In genomic region chr1:42756956-42757891, GRCh38 we compare ENCODE assay signal across 7 cellular contexts. TPM values are rescaled to one million over a fixed set of nuclear protein-coding genes. Genes with fewer than 3 reads are reported as not detected.
DNase-seq lines count a peak whose midpoint lies in the region; ATAC-seq, FAIRE-seq and TF ChIP-seq lines count a peak whose summit lies in the region.

No MANE protein-coding gene starts in this region.

- H3K4me1 ChIP-seq in Peyer's patch = peaks cover 0 to 6% (median 0%) of the 10 kb centered on the region in 4 donors
- H3K4me1 ChIP-seq in H1 (replicated peaks in 1 of 4; ENCODE audit: control insufficient read depth in 3 of 4, insufficient read depth in 4 of 4, low read length in 3 of 4) = no peaks in the 10 kb centered on the region

- H3K27me3 Mint-ChIP-seq in naive B cell = no peaks in the 10 kb centered on the region

- H4K91ac ChIP-seq in H1 (replicated peaks; ENCODE audit: insufficient read length, low read length) = no peak overlapping the region

- H2BK15ac ChIP-seq in H1 (ENCODE audit: low read length) = no peak overlapping the region

- peaks cover 39 to 43% of the 10 kb centered on the region in 2 donors for H3K36me3 Mint-ChIP-seq in naive B cell

- H2BK20ac ChIP-seq in H1 (ENCODE audit: low read length) = no peak overlapping the region

- no peak overlapping the region for H3K4me2 ChIP-seq in H1 (ENCODE audit: insufficient read depth in 1 of 2, low read depth in 2 of 2, low read length in 2 of 2)

- H3K9ac ChIP-seq in H1 (replicated peaks in 1 of 4; ENCODE audit: extremely low read depth in 1 of 4, low read depth in 3 of 4, low read length in 3 of 4) = no peak overlapping the region

- no peaks in the 10 kb centered on the region for H3K9me3 Mint-ChIP-seq in naive B cell

- no peak for TF ChIP-seq EP300 in H1 (IDR thresholded peaks at IDR 0.05; ENCODE audit: borderline replicate concordance in 1 of 2, low read depth in 2 of 2, low read length in 2 of 2)

- no peaks in the 10 kb centered on the region for H3K23me2 ChIP-seq in H1 (ENCODE audit: low read depth, low read length)

- no peak overlapping the region for H4K8ac ChIP-seq in H1 (ENCODE audit: extremely low read depth, insufficient read depth, low read length)

- no peak overlapping the region for H2AFZ ChIP-seq in H1 (ENCODE audit: low read length)

- no peak overlapping the region for H3K14ac ChIP-seq in H1 (ENCODE audit: insufficient read length)

- peak overlapping the region; percentile 27; the same call in 1 of the 2 replicates for H3K18ac ChIP-seq in H1 (ENCODE audit: extremely low read depth, low read length)

- no peak overlapping the region for H2BK5ac ChIP-seq in H1 (ENCODE audit: low read depth, low read length)

- H2BK120ac ChIP-seq in H1 (replicated peaks; ENCODE audit: low read depth, low read length) = no peak overlapping the region

- peak; percentile 26 to 80 (median 69) for TF ChIP-seq CTCF in Peyer's patch (IDR thresholded peaks at IDR 0.05)
- TF ChIP-seq CTCF in H1 (IDR thresholded peaks at IDR 0.05; ENCODE audit: control extremely low read depth in 1 of 3, insufficient read depth in 1 of 3, low read depth in 1 of 3, low read length in 3 of 3) = peak; percentile 34 to 75 (median 57)

- POLR2A ChIA-PET in H1 (lab: Charles Lee; ENCODE audit: partially characterized antibody) = interaction anchor here (0.5 to 1.4 kb wide), 3 partner anchors 9 to 1984 kb away, joined by 3 to 8 read pairs (median 3); no protein-coding TSS in a partner anchor

- H3K23ac ChIP-seq in H1 (ENCODE audit: insufficient read length) = no peak overlapping the region

- H3K27ac ChIP-seq in Peyer's patch = no peak overlapping the region
- H3K27ac ChIP-seq in H1 (ENCODE audit: low read depth, low read length) = no peak overlapping the region

- H2AK5ac ChIP-seq in H1 (ENCODE audit: low read depth, low read length) = no peak overlapping the region

- peak overlapping the region in 5 of 6 donors; percentile 32 to 90 (median 86) for H3K27ac Mint-ChIP-seq in naive B cell

- TF ChIP-seq POLR2A in Peyer's patch (IDR thresholded peaks at IDR 0.05) (no peak), H1 (IDR thresholded peaks at IDR 0.05; ENCODE audit: control extremely low read depth in 1 of 2, low read depth in 2 of 2, low read length in 2 of 2) (no peak)

- peak overlapping the region in 1 of 8 donors; percentile 45 for H3K4me3 Mint-ChIP-seq in naive B cell

- H4K20me1 ChIP-seq in H1 (replicated peaks in 1 of 2; ENCODE audit: control insufficient read depth in 1 of 2, insufficient read depth in 2 of 2, low read length in 2 of 2) = no peaks in the 10 kb centered on the region

- H3K27me3 ChIP-seq in Peyer's patch (no peaks in the 10 kb centered on the region), H1 (replicated peaks in 1 of 4; ENCODE audit: control insufficient read depth in 3 of 4, extremely low read depth in 1 of 4, insufficient read depth in 3 of 4, low read length in 3 of 4) (no peaks in the 10 kb centered on the region)

- CTCF ChIA-PET in H1 (lab: Charles Lee; ENCODE audit: partially characterized antibody) = interaction anchor here (0.6 to 6.8 kb wide), 24 partner anchors 9 to 584 kb away, joined by 3 to 77 read pairs (median 4); partner anchors contain the start of genes C1orf50, CLDN19 and P3H1

- peaks cover 11 to 32% (median 21%) of the 10 kb centered on the region in 3 donors for H3K4me1 Mint-ChIP-seq in naive B cell

- FAIRE-seq in H1 (lab: Jason Lieb, UNC) = peak; percentile 84

- no peak overlapping the region for H4K5ac ChIP-seq in H1 (ENCODE audit: insufficient read length, low read depth, low read length)

- H3K36me3 ChIP-seq in Peyer's patch = peaks cover 0 to 73% (median 0%) of the 10 kb centered on the region in 3 donors
- peaks cover 13 to 60% (median 44%) of the 10 kb centered on the region in 4 experiments for H3K36me3 ChIP-seq in H1 (ENCODE audit: control insufficient read depth in 2 of 4, insufficient read depth in 4 of 4, low read length in 3 of 4)

- no peaks in the 10 kb centered on the region for H3K79me2 ChIP-seq in H1 (ENCODE audit: control insufficient read depth in 1 of 2, insufficient read depth in 2 of 2, low read length in 2 of 2)

- DNase-seq in ELR (ENCODE audit: low read depth) = peak; percentile 80
- DNase-seq in Kasumi-1 (lab: John Stamatoyannopoulos, UW) = peak; percentile 74 to 78
- DNase-seq in Peyer's patch = no peak
- no peak for DNase-seq in H1 (ENCODE audit: low read depth in 1 of 2, low spot score in 2 of 2)
- no peak for DNase-seq in naive B cell
- DNase-seq in activated effector memory CD4-positive, alpha-beta T cell treated with anti-CD3 and anti-CD28 coated beads, Interleukin-2, amount 50 U/mL, for 16 hours = no peak

- H3K4me3 ChIP-seq in Peyer's patch (no peak overlapping the region), H1 (ENCODE audit: extremely low read depth in 1 of 4, insufficient read depth in 2 of 4, low read depth in 3 of 4, low read length in 4 of 4) (no peak overlapping the region)

- no peak overlapping the region for H3K4ac ChIP-seq in H1 (replicated peaks; ENCODE audit: insufficient read length, low read depth, low read length)

- 85% methylated on average over 17 of the region's 17 CpGs; no CpG with 5 or more reads in 1 of the 2 experiments for WGBS in H1 (ENCODE audit: extremely low coverage in 1 of 2, insufficient coverage in 1 of 2, insufficient read length in 1 of 2, insufficient replicate concordance in 2 of 2, low coverage in 1 of 2, low lambda C conversion rate in 2 of 2, missing lambda C conversion rate in 1 of 2), 2 experiments

- no peaks in the 10 kb centered on the region for H3K79me1 ChIP-seq in H1 (ENCODE audit: low read depth, low read length)

- no peak overlapping the region for H2BK12ac ChIP-seq in H1 (ENCODE audit: low read depth, low read length)

- no peaks in the 10 kb centered on the region for H3K9me3 ChIP-seq in Peyer's patch
- H3K9me3 ChIP-seq in H1 (ENCODE audit: insufficient read depth in 2 of 2, low read depth in 1 of 2, low read length in 1 of 2) = peaks cover 0 to 2% of the 10 kb centered on the region in 2 experiments; a peak in 2 of 4 replicates

- peak in 1 of 2 donors; percentile 51 for ATAC-seq in naive B cell (ENCODE audit: low read depth in 2 of 2)
- no peak for ATAC-seq in GM18909 (IDR thresholded peaks at IDR 0.05; ENCODE audit: poor library complexity, unreplicated experiment)

- H3K56ac ChIP-seq in H1 (replicated peaks; ENCODE audit: insufficient read length, low read depth, low read length) = no peak overlapping the region

- peak; percentile 51 to 61 for TF ChIP-seq RAD21 in H1 (IDR thresholded peaks at IDR 0.05 in 1 of 2, conservative IDR thresholded peaks at IDR 0.05 in 1 of 2; ENCODE audit: low read depth in 2 of 2, low read length in 2 of 2)

RNA-seq across cellular contexts. Expression of gene P3H1, which starts 9.6 kb away (rescaled TPM):
- 100 to 1,000 TPM in 1 of 4 donors, 10 to 100 TPM in 3; 19.4 to 151 (median 27.9) TPM for total RNA-seq in Peyer's patch
- 58.4 and 60.4 TPM in 2 replicates for total RNA-seq in H1 (2021; fragmentation: NEBNext Ultra II Directional; extraction: Animal tissue kit (Norgen Biotek cat#: 25700))
- polyA plus RNA-seq in H1 (2011; rRNA removed) (87.5 and 90.7 TPM in 2 replicates), naive B cell (ENCODE audit: low read depth in 6 of 6) (10 to 100 TPM in 1 of 6 donors, 1 to 10 TPM in 5; 6.1 to 13.4 (median 7.0) TPM)
- polyA plus RNA-seq in H1 (2011; cell fraction: cytosol; rRNA removed) = 70.9 TPM
- 228 TPM for polyA plus RNA-seq in H1 (2011; cell fraction: nucleus; rRNA removed)
- polyA plus RNA-seq in H1 (2012, experiment 1 of 2) = 35.4 to 52.4 TPM (median 51.1 TPM) in 4 replicates
- 37.1 TPM for polyA plus RNA-seq in H1 (2012, experiment 2 of 2)
- 108 TPM for polyA plus RNA-seq in H1 (2013, experiment 1 of 2)
- 90.7 TPM for polyA plus RNA-seq in H1 (2013, experiment 2 of 2)
- 56.4 and 57.1 TPM in 2 replicates for polyA minus RNA-seq in H1 (2011; rRNA and poly(A)+ RNA removed)
- 30.7 TPM for polyA minus RNA-seq in H1 (2011; cell fraction: cytosol; rRNA and poly(A)+ RNA removed)
- polyA minus RNA-seq in H1 (2011; cell fraction: nucleus; rRNA and poly(A)+ RNA removed) = 51.6 TPM

RNA-seq across cellular contexts. Expression of gene C1orf50, which starts 9.8 kb away (rescaled TPM):
- total RNA-seq in Peyer's patch = 10 to 100 TPM in 1 of 4 donors, 1 to 10 TPM in 3; 1.7 to 11.6 (median 4.4) TPM
- 6.9 and 7.1 TPM in 2 replicates for total RNA-seq in H1 (2021; fragmentation: NEBNext Ultra II Directional; extraction: Animal tissue kit (Norgen Biotek cat#: 25700))
- polyA plus RNA-seq in H1 (2011; rRNA removed) (2.1 and 3.2 TPM in 2 replicates), naive B cell (ENCODE audit: low read depth in 6 of 6) (1 to 10 TPM; 2.3 to 6.6 (median 4.3) TPM)
- polyA plus RNA-seq in H1 (2011; cell fraction: cytosol; rRNA removed) = 4.0 TPM
- 1.5 TPM for polyA plus RNA-seq in H1 (2011; cell fraction: nucleus; rRNA removed)
- 2.5 to 6.3 TPM (median 3.1 TPM) in 4 replicates for polyA plus RNA-seq in H1 (2012, experiment 1 of 2)
- polyA plus RNA-seq in H1 (2012, experiment 2 of 2) = 0.60 TPM
- polyA plus RNA-seq in H1 (2013, experiment 1 of 2) = 2.6 TPM
- polyA plus RNA-seq in H1 (2013, experiment 2 of 2) = 2.3 TPM
- polyA minus RNA-seq in H1 (2011; rRNA and poly(A)+ RNA removed) = 2.2 and 3.3 TPM in 2 replicates
- polyA minus RNA-seq in H1 (2011; cell fraction: cytosol; rRNA and poly(A)+ RNA removed) = 2.5 TPM
- polyA minus RNA-seq in H1 (2011; cell fraction: nucleus; rRNA and poly(A)+ RNA removed) = 3.0 TPM

RNA-seq across cellular contexts. Expression of gene CLDN19, which starts 17.2 kb away (rescaled TPM):
- not detected for total RNA-seq in Peyer's patch
- total RNA-seq in H1 (2021; fragmentation: NEBNext Ultra II Directional; extraction: Animal tissue kit (Norgen Biotek cat#: 25700)) = 9.7 and 12.1 TPM in 2 replicates
- polyA plus RNA-seq in H1 (2011; rRNA removed) = 17.2 and 27.8 TPM in 2 replicates
- 19.5 TPM for polyA plus RNA-seq in H1 (2011; cell fraction: cytosol; rRNA removed)
- 22.5 TPM for polyA plus RNA-seq in H1 (2011; cell fraction: nucleus; rRNA removed)
- polyA plus RNA-seq in H1 (2012, experiment 1 of 2) = 8.1 to 15.1 TPM (median 13.1 TPM) in 4 replicates
- 11.9 TPM for polyA plus RNA-seq in H1 (2012, experiment 2 of 2)
- polyA plus RNA-seq in H1 (2013, experiment 1 of 2) = 10.3 TPM
- polyA plus RNA-seq in H1 (2013, experiment 2 of 2) = 11.9 TPM
- polyA minus RNA-seq in H1 (2011; rRNA and poly(A)+ RNA removed) = 11.2 and 12.8 TPM in 2 replicates
- 9.9 TPM for polyA minus RNA-seq in H1 (2011; cell fraction: cytosol; rRNA and poly(A)+ RNA removed)
- 10.9 TPM for polyA minus RNA-seq in H1 (2011; cell fraction: nucleus; rRNA and poly(A)+ RNA removed)
- under 1 TPM in 1 of 6 donors, not detected in 5; 0.11 TPM for polyA plus RNA-seq in naive B cell (ENCODE audit: low read depth in 6 of 6)

RNA-seq across cellular contexts. Expression of gene TMEM269, which starts 27.6 kb away (rescaled TPM):
- total RNA-seq in Peyer's patch = not detected
- total RNA-seq in H1 (2021; fragmentation: NEBNext Ultra II Directional; extraction: Animal tissue kit (Norgen Biotek cat#: 25700)) = 0.35 and 0.61 TPM in 2 replicates
- polyA plus RNA-seq in H1 (2011; rRNA removed) = 0.14 TPM in 2 replicates
- polyA plus RNA-seq in H1 (2011; cell fraction: cytosol; rRNA removed) = 0.19 TPM
- 0.29 TPM for polyA plus RNA-seq in H1 (2011; cell fraction: nucleus; rRNA removed)
- polyA plus RNA-seq in H1 (2012, experiment 1 of 2) = 0.10 to 0.39 TPM (median 0.20 TPM) in 4 replicates
- polyA plus RNA-seq in H1 (2012, experiment 2 of 2) = 0.08 TPM
- polyA plus RNA-seq in H1 (2013, experiment 1 of 2) = 0.12 TPM
- 0.13 TPM for polyA plus RNA-seq in H1 (2013, experiment 2 of 2)
- polyA minus RNA-seq in H1 (2011; rRNA and poly(A)+ RNA removed) = 0.22 and 0.24 TPM in 2 replicates
- polyA minus RNA-seq in H1 (2011; cell fraction: cytosol; rRNA and poly(A)+ RNA removed) = not detected
- polyA minus RNA-seq in H1 (2011; cell fraction: nucleus; rRNA and poly(A)+ RNA removed) = 0.20 TPM
- polyA plus RNA-seq in naive B cell (ENCODE audit: low read depth in 6 of 6) = under 1 TPM in 1 of 6 donors, not detected in 5; 0.11 TPM

RNA-seq across cellular contexts. Expression of gene ERMAP, which starts 59.7 kb away (rescaled TPM):
- 10 to 100 TPM; 11.2 to 15.3 (median 13.6) TPM for total RNA-seq in Peyer's patch
- 3.9 and 5.0 TPM in 2 replicates for total RNA-seq in H1 (2021; fragmentation: NEBNext Ultra II Directional; extraction: Animal tissue kit (Norgen Biotek cat#: 25700))
- polyA plus RNA-seq in H1 (2011; rRNA removed) (2.2 and 2.5 TPM in 2 replicates), naive B cell (ENCODE audit: low read depth in 6 of 6) (1 to 10 TPM in 5 of 6 donors, not detected in 1; 2.2 to 3.7 (median 2.6) TPM)
- 3.5 TPM for polyA plus RNA-seq in H1 (2011; cell fraction: cytosol; rRNA removed)
- polyA plus RNA-seq in H1 (2011; cell fraction: nucleus; rRNA removed) = 3.7 TPM
- 2.8 to 3.2 TPM (median 2.9 TPM) in 4 replicates for polyA plus RNA-seq in H1 (2012, experiment 1 of 2)
- 0.51 TPM for polyA plus RNA-seq in H1 (2012, experiment 2 of 2)
- 2.6 TPM for polyA plus RNA-seq in H1 (2013, experiment 1 of 2)
- polyA plus RNA-seq in H1 (2013, experiment 2 of 2) = 2.6 TPM
- 2.4 and 3.5 TPM in 2 replicates for polyA minus RNA-seq in H1 (2011; rRNA and poly(A)+ RNA removed)
- polyA minus RNA-seq in H1 (2011; cell fraction: cytosol; rRNA and poly(A)+ RNA removed) = 2.6 TPM
- polyA minus RNA-seq in H1 (2011; cell fraction: nucleus; rRNA and poly(A)+ RNA removed) = 3.4 TPM

Comparison
In these comparisons a context has a peak if more than half of its experiments do, and no peak if none do; other contexts are left out.
1. DNase-seq: peak in ELR (single experiment) and Kasumi-1 (2 of 2); none in Peyer's patch (0 of 3), H1 (0 of 2), naive B cell (single experiment) and activated effector memory CD4-positive, alpha-beta T cell treated with anti-CD3 and anti-CD28 coated beads, Interleukin-2, amount 50 U/mL, for 16 hours (single experiment).